19 cellular contexts compared by ENCODE assay signal in genomic region chrX:39311646-39312045, GRCh38.
DNase-seq lines count a peak whose midpoint lies in the region; ATAC-seq lines count a peak whose summit lies in the region.
"Had no signal": no experiment of that assay in that cellular context is flagged by ENCODE, and none has a peak within 500 bp of the region (broad histone marks: within the 10 kb centered on the region; RNA-seq: fewer than 3 reads in every experiment).

No MANE protein-coding gene starts in this region.

- H3K4me3 Mint-ChIP-seq in stimulated activated naive CD8-positive, alpha-beta T cell treated with anti-CD3 and anti-CD28 coated beads, Interleukin-15, Interleukin-2, amounts not matched to agents 100 ng/mL and 50 ng/mL, for 24 hours: no peak overlapping the region
- H3K4me3 Mint-ChIP-seq in T-cell: peak overlapping the region in 1 of 3 donors; percentile 72
- no peak overlapping the region for H3K4me3 Mint-ChIP-seq in central memory CD8-positive, alpha-beta T cell
- H3K4me3 Mint-ChIP-seq: HFFc6 had no signal

- ATAC-seq in stimulated activated naive CD8-positive, alpha-beta T cell treated with anti-CD3 and anti-CD28 coated beads, Interleukin-15, Interleukin-2, amounts not matched to agents 100 U/mL and 50 U/mL, for 24 hours: no peak
- peak; percentile 46 to 78 (median 77) for ATAC-seq in T-cell (replicated peaks in 1 of 4)
- no peak for ATAC-seq in central memory CD8-positive, alpha-beta T cell (replicated peaks; ENCODE audit: extremely low read depth, poor library complexity, severe bottlenecking)
- ATAC-seq in HG02642 (IDR thresholded peaks at IDR 0.05; ENCODE audit: poor library complexity, unreplicated experiment): no peak
- no peak for ATAC-seq in GM19455 (IDR thresholded peaks at IDR 0.05; ENCODE audit: unreplicated experiment)
- ATAC-seq in HG02852 (IDR thresholded peaks at IDR 0.05; ENCODE audit: unreplicated experiment): no peak

- peaks cover 93% of the 10 kb centered on the region for H3K4me1 Mint-ChIP-seq in stimulated activated naive CD8-positive, alpha-beta T cell treated with anti-CD3 and anti-CD28 coated beads, Interleukin-15, Interleukin-2, amounts not matched to agents 100 ng/mL and 50 ng/mL, for 24 hours (ENCODE audit: low read depth)
- peaks cover 60 to 76% (median 69%) of the 10 kb centered on the region in 3 donors for H3K4me1 Mint-ChIP-seq in T-cell
- H3K4me1 Mint-ChIP-seq in central memory CD8-positive, alpha-beta T cell: peaks cover 7% of the 10 kb centered on the region

- peak overlapping the region; percentile 100 for H3K27ac Mint-ChIP-seq in stimulated activated naive CD8-positive, alpha-beta T cell treated with anti-CD3 and anti-CD28 coated beads, Interleukin-15, Interleukin-2, amounts not matched to agents 100 ng/mL and 50 ng/mL, for 24 hours
- peak overlapping the region; percentile 89 to 100 for H3K27ac Mint-ChIP-seq in T-cell
- peak overlapping the region; percentile 72 for H3K27ac Mint-ChIP-seq in central memory CD8-positive, alpha-beta T cell (ENCODE audit: low read depth)
- H3K27ac Mint-ChIP-seq: HFFc6 had no signal

- peaks cover 88% of the 10 kb centered on the region for H3K36me3 Mint-ChIP-seq in stimulated activated naive CD8-positive, alpha-beta T cell treated with anti-CD3 and anti-CD28 coated beads, Interleukin-15, Interleukin-2, amounts not matched to agents 100 ng/mL and 50 ng/mL, for 24 hours (ENCODE audit: low read depth)
- no peaks in the 10 kb centered on the region for H3K36me3 Mint-ChIP-seq in T-cell
- H3K36me3 Mint-ChIP-seq in central memory CD8-positive, alpha-beta T cell (ENCODE audit: insufficient read depth): no peaks in the 10 kb centered on the region

- H3K27me3 Mint-ChIP-seq in stimulated activated naive CD8-positive, alpha-beta T cell treated with anti-CD3 and anti-CD28 coated beads, Interleukin-15, Interleukin-2, amounts not matched to agents 100 ng/mL and 50 ng/mL, for 24 hours: no peaks in the 10 kb centered on the region
- peaks cover 0 to 12% of the 10 kb centered on the region in 2 donors for H3K27me3 Mint-ChIP-seq in T-cell
- peaks cover 25% of the 10 kb centered on the region for H3K27me3 Mint-ChIP-seq in central memory CD8-positive, alpha-beta T cell

- H3K9me3 Mint-ChIP-seq in stimulated activated naive CD8-positive, alpha-beta T cell treated with anti-CD3 and anti-CD28 coated beads, Interleukin-15, Interleukin-2, amounts not matched to agents 100 ng/mL and 50 ng/mL, for 24 hours: peaks cover 21% of the 10 kb centered on the region
- H3K9me3 Mint-ChIP-seq in T-cell: peaks cover 0 to 9% (median 3%) of the 10 kb centered on the region in 3 donors
- H3K9me3 Mint-ChIP-seq in central memory CD8-positive, alpha-beta T cell: peaks cover 6% of the 10 kb centered on the region

- POLR2A ChIA-PET in T-cell (lab: Charles Lee): interaction anchor here in 1 of 2 donors (0.5 kb wide), 1 partner anchor 956 kb away, joined by 3 read pairs; no protein-coding TSS in a partner anchor

- no peak for DNase-seq in stimulated activated naive CD8-positive, alpha-beta T cell treated with anti-CD3 and anti-CD28 coated beads, Interleukin-15, Interleukin-2, amounts not matched to agents 100 U/mL and 50 U/mL, for 24 hours
- peak in 7 of 34 experiments; percentile 3 to 37 (median 26) for DNase-seq in T-cell
- DNase-seq in central memory CD8-positive, alpha-beta T cell (ENCODE audit: low spot score in 2 of 2): no peak
- no peak for DNase-seq in COLO829 (ENCODE audit: low spot score)
- DNase-seq: amygdala; glutamatergic neuron; HFFc6; IMR-90; NCI-H1417 treated with DMSO at 0.1 percent for 48 hours; NCI-H526 treated with DMSO at 0.1 percent for 48 hours; nucleus accumbens; small intestine; stimulated activated CD4-positive, alpha-beta T cell treated with anti-CD3 and anti-CD28 coated beads, Interleukin-2, amount 100 ng/mL, for 24 hours; tibial artery; WERI-Rb-1 had no signal

- CTCF ChIA-PET in T-cell (lab: Charles Lee): no interaction called here

Comparison
In these comparisons a context has a peak if more than half of its experiments do, and no peak if none do; other contexts are left out.
1. ATAC-seq: peak in T-cell (4 of 4); none in stimulated activated naive CD8-positive, alpha-beta T cell treated with anti-CD3 and anti-CD28 coated beads, Interleukin-15, Interleukin-2, amounts not matched to agents 100 U/mL and 50 U/mL, for 24 hours (single experiment), central memory CD8-positive, alpha-beta T cell (single experiment), HG02642 (single experiment), GM19455 (single experiment) and HG02852 (single experiment).
2. Peak in every context shown above with its lines, with median percentiles within 50 percentile points of each other: H3K27ac Mint-ChIP-seq.